23 cellular contexts compared by ENCODE assay signal in the genomic region with DNA sequence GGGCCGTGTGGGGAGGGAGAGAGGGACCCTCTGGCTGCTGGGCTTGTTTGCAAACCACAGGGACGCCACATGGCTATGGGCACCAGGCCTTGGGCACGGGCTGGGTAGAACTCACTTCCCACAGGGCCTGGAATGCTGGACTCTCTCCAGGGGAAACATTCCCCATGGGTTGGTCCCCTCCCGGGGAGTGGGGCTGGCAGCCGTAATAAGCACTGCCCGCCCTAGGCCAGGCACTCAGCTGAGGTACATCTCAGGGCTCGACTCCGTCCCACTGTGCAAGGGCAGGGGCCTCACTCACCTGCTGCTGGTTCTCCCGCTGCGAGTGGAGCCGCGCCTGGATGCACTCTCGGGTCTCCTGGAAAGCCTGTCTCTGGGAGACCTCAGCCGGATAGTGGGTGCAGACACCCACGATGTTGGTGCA.
A peak's percentile ranks its signal among the peaks of the same experiment; 100 is the strongest.
DNase-seq lines count a peak whose midpoint lies in the region; ATAC-seq and TF ChIP-seq lines count a peak whose summit lies in the region.
"Had no signal": no experiment of that assay in that cellular context is flagged by ENCODE, and none has a peak within 500 bp of the region (broad histone marks: within the 10 kb centered on the region; RNA-seq: fewer than 3 reads in every experiment).

No MANE protein-coding gene starts in this region.

- H3K36me3 ChIP-seq in esophagus muscularis mucosa (peaks cover 0 to 4% (median 0%) of the 10 kb centered on the region in 4 donors), thoracic aorta (peaks cover 3% of the 10 kb centered on the region)
- H3K36me3 ChIP-seq: SJCRH30 had no signal

- ATAC-seq in left lobe of liver (peak; percentile 39), thoracic aorta (ENCODE audit: insufficient number of reproducible peaks, low FRiP score, low read depth) (no peak), omental fat pad (ENCODE audit: low FRiP score) (no peak), T-helper 17 cell (no peak)
- no peak for ATAC-seq in activated T-cell treated with anti-CD3 and anti-CD28 coated beads, Interleukin-2, amount 50 U/mL, for 4 hours

- TF ChIP-seq EP300 in Ishikawa (IDR thresholded peaks at IDR 0.05; ENCODE audit: borderline replicate concordance) (peak; percentile 77; the same call in 1 of the 2 replicates), esophagus muscularis mucosa (IDR thresholded peaks at IDR 0.05) (no peak)

- H3K4me3 ChIP-seq in esophagus muscularis mucosa, result no peak overlapping the region
- H3K4me3 ChIP-seq in thoracic aorta, result peak overlapping the region; percentile 38
- H3K4me3 ChIP-seq: dorsolateral prefrontal cortex, PC-9, SJCRH30 had no signal

- peak; percentile 6; the same call in 1 of the 2 replicates for TF ChIP-seq RAD21 in Ishikawa (IDR thresholded peaks at IDR 0.05; ENCODE audit: low read depth)

- no peak for DNase-seq in esophagus muscularis mucosa (ENCODE audit: extremely low spot score)
- no peak for DNase-seq in left lobe of liver (ENCODE audit: low spot score)
- no peak for DNase-seq in thoracic aorta (ENCODE audit: low spot score)
- no peak for DNase-seq in activated T-cell treated with anti-CD3 and anti-CD28 coated beads, Interleukin-2, amount 50 U/mL, for 4 hours
- no peak for DNase-seq in omental fat pad (ENCODE audit: low spot score)
- DNase-seq in T-helper 17 cell, result no peak
- DNase-seq: activated CD4-positive, alpha-beta T cell treated with anti-CD3 and anti-CD28 coated beads, Interleukin-2, amount 50 U/mL, for 1 hour; activated gamma-delta T cell; CD4-positive, alpha-beta memory T cell; foreskin fibroblast; GDM1; IMR-90; kidney glomerular epithelial cell; midbrain; NCI-H187; NCI-H748 treated with DMSO at 0.1 percent for 48 hours; PC-9; SJCRH30 had no signal

- peaks cover 24% of the 10 kb centered on the region for H3K27me3 Mint-ChIP-seq in activated T-cell treated with anti-CD3 and anti-CD28 coated beads, Interleukin-2, amount 50 U/mL, for 4 hours (ENCODE audit: low read depth)
- peaks cover 52% of the 10 kb centered on the region for H3K27me3 Mint-ChIP-seq in T-helper 17 cell

- H3K27ac ChIP-seq in esophagus muscularis mucosa (replicated peaks in 1 of 4) (peak overlapping the region; percentile 81 to 85 (median 84)), thoracic aorta (peak overlapping the region; percentile 75 to 80)
- H3K27ac ChIP-seq: epithelial cell of prostate, PC-9, SJCRH30 had no signal

- intact Hi-C loops in esophagus muscularis mucosa (cut with DNase I), result no loop called here

- H3K9me3 ChIP-seq in esophagus muscularis mucosa, result no peaks in the 10 kb centered on the region
- no peaks in the 10 kb centered on the region for H3K9me3 ChIP-seq in thoracic aorta
- no peaks in the 10 kb centered on the region for H3K9me3 ChIP-seq in T-helper 17 cell (ENCODE audit: control insufficient read depth, low read length, poor library complexity, severe bottlenecking)
- H3K9me3 ChIP-seq: SJCRH30 had no signal

- TF ChIP-seq POLR2A in esophagus muscularis mucosa (IDR thresholded peaks at IDR 0.05; ENCODE audit: low read depth), result no peak

- no peaks in the 10 kb centered on the region for H3K36me3 Mint-ChIP-seq in activated T-cell treated with anti-CD3 and anti-CD28 coated beads, Interleukin-2, amount 50 U/mL, for 4 hours (ENCODE audit: insufficient read depth)
- peaks cover 11% of the 10 kb centered on the region for H3K36me3 Mint-ChIP-seq in T-helper 17 cell (ENCODE audit: low read depth)
- H3K36me3 Mint-ChIP-seq: CD4-positive, alpha-beta memory T cell had no signal

- TF ChIP-seq CTCF in esophagus muscularis mucosa (IDR thresholded peaks at IDR 0.05), result no peak
- no peak for TF ChIP-seq CTCF in thoracic aorta (IDR thresholded peaks at IDR 0.05)
- no peak for TF ChIP-seq CTCF in omental fat pad (IDR thresholded peaks at IDR 0.05)

- H3K4me3 Mint-ChIP-seq in activated T-cell treated with anti-CD3 and anti-CD28 coated beads, Interleukin-2, amount 50 U/mL, for 4 hours, result no peak overlapping the region
- no peak overlapping the region for H3K4me3 Mint-ChIP-seq in T-helper 17 cell
- H3K4me3 Mint-ChIP-seq: CD4-positive, alpha-beta memory T cell; neural crest cell; T-helper 1 cell treated with Interleukin-12 subunit alpha and Interleukin-12 subunit beta and Interleukin-4 antibody, amounts not matched to agents 30 μg/mL and 1 μg/mL, for 36 hours had no signal

- H3K9me3 Mint-ChIP-seq in activated T-cell treated with anti-CD3 and anti-CD28 coated beads, Interleukin-2, amount 50 U/mL, for 4 hours, result peaks cover 4% of the 10 kb centered on the region
- H3K9me3 Mint-ChIP-seq: T-helper 1 cell treated with Interleukin-12 subunit alpha and Interleukin-12 subunit beta and Interleukin-4 antibody, amounts not matched to agents 30 μg/mL and 1 μg/mL, for 36 hours had no signal

- H3K27ac Mint-ChIP-seq in T-helper 17 cell, result no peak overlapping the region
- H3K27ac Mint-ChIP-seq: CD4-positive, alpha-beta memory T cell; T-helper 1 cell treated with Interleukin-12 subunit alpha and Interleukin-12 subunit beta and Interleukin-4 antibody, amounts not matched to agents 30 μg/mL and 1 μg/mL, for 36 hours had no signal

- H3K27me3 ChIP-seq in esophagus muscularis mucosa (no peaks in the 10 kb centered on the region), thoracic aorta (replicated peaks; ENCODE audit: insufficient read depth) (no peaks in the 10 kb centered on the region)
- H3K27me3 ChIP-seq: dorsolateral prefrontal cortex had no signal

- H3K4me1 ChIP-seq in esophagus muscularis mucosa (peaks cover 64 to 88% (median 81%) of the 10 kb centered on the region in 4 donors), thoracic aorta (ENCODE audit: control insufficient read depth in 1 of 2, low read depth in 2 of 2) (peaks cover 36 to 76% of the 10 kb centered on the region in 2 donors)
- H3K4me1 ChIP-seq: SJCRH30 had no signal

- H3K4me1 Mint-ChIP-seq in activated T-cell treated with anti-CD3 and anti-CD28 coated beads, Interleukin-2, amount 50 U/mL, for 4 hours (ENCODE audit: low read depth), result no peaks in the 10 kb centered on the region
- H3K4me1 Mint-ChIP-seq in T-helper 17 cell, result peaks cover 15% of the 10 kb centered on the region
- H3K4me1 Mint-ChIP-seq: neural crest cell had no signal

- WGBS in esophagus muscularis mucosa, result 45% methylated on average over 2 of the region's 15 CpGs

TF ChIP-seq in Ishikawa, 13 proteins besides CTCF, POLR2A, EP300 and RAD21:
- TF ChIP-seq FOXM1 (IDR thresholded peaks at IDR 0.05; ENCODE audit: borderline replicate concordance, low read depth), result peak; percentile 45; the same call in 1 of the 2 replicates
- peak; percentile 93 for TF ChIP-seq TEAD4 (IDR thresholded peaks at IDR 0.05)
- TF ChIP-seq, protein P1, sequence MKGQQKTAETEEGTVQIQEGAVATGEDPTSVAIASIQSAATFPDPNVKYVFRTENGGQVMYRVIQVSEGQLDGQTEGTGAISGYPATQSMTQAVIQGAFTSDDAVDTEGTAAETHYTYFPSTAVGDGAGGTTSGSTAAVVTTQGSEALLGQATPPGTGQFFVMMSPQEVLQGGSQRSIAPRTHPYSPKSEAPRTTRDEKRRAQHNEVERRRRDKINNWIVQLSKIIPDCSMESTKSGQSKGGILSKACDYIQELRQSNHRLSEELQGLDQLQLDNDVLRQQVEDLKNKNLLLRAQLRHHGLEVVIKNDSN (IDR thresholded peaks at IDR 0.05), result 0 out of 2 replicates have a peak, but pooled peaks have one; percentile 2
- no peak for TF ChIP-seq REST (IDR thresholded peaks at IDR 0.05; ENCODE audit: low read depth)
- peak; percentile 79; the same call in 1 of the 2 replicates for TF ChIP-seq ZBTB7A (IDR thresholded peaks at IDR 0.05; ENCODE audit: low read depth)
- peak; percentile 90 for TF ChIP-seq TCF12 (IDR thresholded peaks at IDR 0.05; ENCODE audit: low read depth)
- no peak for TF ChIP-seq TAF1 (IDR thresholded peaks at IDR 0.05; ENCODE audit: low read depth)
- TF ChIP-seq NFIC (IDR thresholded peaks at IDR 0.05), result peak; percentile 92
